In genomic region chr1:57262472-57262871, GRCh38 we compare ENCODE assay signal across 22 cellular contexts.
"Had no signal": no experiment of that assay in that cellular context is flagged by ENCODE, and none has a peak within 500 bp of the region (broad histone marks: within the 10 kb centered on the region; RNA-seq: fewer than 3 reads in every experiment).

No MANE protein-coding gene starts in this region.

- H3K36me3 ChIP-seq: brain microvascular endothelial cell, cardiac muscle cell had no signal

- H3K4me1 Mint-ChIP-seq: activated naive CD4-positive, alpha-beta T cell treated with anti-CD3 and anti-CD28 coated beads, Interleukin-2, amount 10 ng/mL, durations not matched to agents 7 days and 5 days; activated naive CD8-positive, alpha-beta T cell treated with anti-CD3 and anti-CD28 coated beads for 36 hours had no signal

- H3K4me3 Mint-ChIP-seq: activated CD8-positive, alpha-beta T cell treated with anti-CD3 and anti-CD28 coated beads for 36 hours; activated naive CD4-positive, alpha-beta T cell treated with anti-CD3 and anti-CD28 coated beads, Interleukin-2, amount 10 ng/mL, durations not matched to agents 7 days and 5 days; activated naive CD8-positive, alpha-beta T cell treated with anti-CD3 and anti-CD28 coated beads for 36 hours; activated T-cell treated with anti-CD3 and anti-CD28 coated beads, Interleukin-2, amount 50 U/mL, for 72 hours had no signal

- ATAC-seq: activated CD8-positive, alpha-beta T cell treated with anti-CD3 and anti-CD28 coated beads for 36 hours; activated T-cell treated with anti-CD3 and anti-CD28 coated beads, Interleukin-2, amount 50 U/mL, for 72 hours had no signal

- H3K27ac Mint-ChIP-seq: activated CD8-positive, alpha-beta T cell treated with anti-CD3 and anti-CD28 coated beads for 36 hours; activated naive CD4-positive, alpha-beta T cell treated with anti-CD3 and anti-CD28 coated beads, Interleukin-2, amount 10 ng/mL, durations not matched to agents 7 days and 5 days; activated naive CD8-positive, alpha-beta T cell treated with anti-CD3 and anti-CD28 coated beads for 36 hours; activated T-cell treated with anti-CD3 and anti-CD28 coated beads, Interleukin-2, amount 50 U/mL, for 72 hours; activated T-helper 2 cell treated with anti-CD3 and anti-CD28 coated beads, Interferon-gamma antibody, Interleukin-2, Interleukin-4, amounts not matched to agents 10 μg/mL and 5 μg/mL and 100 μg/mL, durations not matched to agents 14 hours and 24 hours and 36 hours had no signal

- H3K27ac ChIP-seq: brain microvascular endothelial cell, cardiac muscle cell, PC-9, VCaP had no signal

- H3K9me3 Mint-ChIP-seq: activated T-helper 2 cell treated with anti-CD3 and anti-CD28 coated beads, Interferon-gamma antibody, Interleukin-2, Interleukin-4, amounts not matched to agents 10 μg/mL and 5 μg/mL and 100 μg/mL, durations not matched to agents 14 hours and 24 hours and 36 hours had no signal

- H3K4me3 ChIP-seq: cardiac muscle cell, PC-9 had no signal

- DNase-seq: activated CD4-positive, alpha-beta T cell treated with anti-CD3 and anti-CD28 coated beads for 4 hours; activated CD8-positive, alpha-beta memory T cell treated with anti-CD3 and anti-CD28 coated beads, Interleukin-2, amount 50 U/mL, for 4 hours; activated CD8-positive, alpha-beta T cell treated with anti-CD3 and anti-CD28 coated beads for 36 hours; activated gamma-delta T cell treated with Interleukin-2 at 50 U/mL for 16 hours; activated naive CD4-positive, alpha-beta T cell treated with anti-CD3 and anti-CD28 coated beads, Interleukin-2, amount 10 ng/mL, durations not matched to agents 7 days and 5 days; activated naive CD8-positive, alpha-beta T cell treated with anti-CD3 and anti-CD28 coated beads for 36 hours; activated T-cell treated with anti-CD3 and anti-CD28 coated beads, Interleukin-2, amount 50 U/mL, for 72 hours; brain microvascular endothelial cell; Karpas-422; MM.1S; NCI-H1105; NCI-H1436; NCI-H1694 treated with DMSO at 0.1 percent for 48 hours; NCI-H2029 treated with DMSO at 0.1 percent for 48 hours; NCI-H345; NCI-H510A; PC-9; SHP77 treated with DMSO at 0.1 percent for 48 hours; T-helper 1 cell had no signal

- H3K27me3 ChIP-seq: brain microvascular endothelial cell, cardiac muscle cell had no signal

- H3K36me3 Mint-ChIP-seq: activated naive CD4-positive, alpha-beta T cell treated with anti-CD3 and anti-CD28 coated beads, Interleukin-2, amount 10 ng/mL, durations not matched to agents 7 days and 5 days; activated naive CD8-positive, alpha-beta T cell treated with anti-CD3 and anti-CD28 coated beads for 36 hours had no signal

- H3K27me3 Mint-ChIP-seq: activated CD8-positive, alpha-beta T cell treated with anti-CD3 and anti-CD28 coated beads for 36 hours; activated naive CD4-positive, alpha-beta T cell treated with anti-CD3 and anti-CD28 coated beads, Interleukin-2, amount 10 ng/mL, durations not matched to agents 7 days and 5 days had no signal
